In genomic region chr1:117655220-117655577, GRCh38 we compare ENCODE assay signal across 13 cellular contexts.
DNase-seq lines count a peak whose midpoint lies in the region; ATAC-seq and TF ChIP-seq lines count a peak whose summit lies in the region.
"Had no signal": no experiment of that assay in that cellular context is flagged by ENCODE, and none has a peak within 500 bp of the region (broad histone marks: within the 10 kb centered on the region; RNA-seq: fewer than 3 reads in every experiment).

No MANE protein-coding gene starts in this region.

- peak overlapping the region; percentile 62 for H3K4me3 Mint-ChIP-seq in activated naive CD4-positive, alpha-beta T cell treated with anti-CD3 and anti-CD28 coated beads, Interleukin-2, amount 50 U/mL, for 24 hours
- peak overlapping the region; percentile 63 to 77 for H3K4me3 Mint-ChIP-seq in stimulated activated naive CD8-positive, alpha-beta T cell treated with anti-CD3 and anti-CD28 coated beads, Interleukin-15, amount 100 ng/mL, for 72 hours

- H3K36me3 Mint-ChIP-seq in activated naive CD4-positive, alpha-beta T cell treated with anti-CD3 and anti-CD28 coated beads, Interleukin-2, amount 50 U/mL, for 24 hours: peaks cover 1% of the 10 kb centered on the region

- no peak for DNase-seq in activated naive CD4-positive, alpha-beta T cell treated with Interleukin-2 at 50 U/mL for 16 hours
- DNase-seq in RWPE2 (ENCODE audit: low spot score): no peak
- DNase-seq in epithelial cell of prostate (ENCODE audit: low read depth, low spot score): no peak
- DNase-seq in stimulated activated naive CD8-positive, alpha-beta T cell treated with anti-CD3 and anti-CD28 coated beads, Interleukin-15, amount 100 ng/mL, for 72 hours: no peak
- DNase-seq in effector CD4-positive, alpha-beta T cell: no peak
- DNase-seq in COR-L47 (lab: John Stamatoyannopoulos, UW): no peak
- DNase-seq: caudate nucleus, foreskin fibroblast, NCI-H1694 treated with DMSO at 0.1 percent for 48 hours, SJCRH30 had no signal

- no peaks in the 10 kb centered on the region for H3K9me3 ChIP-seq in RWPE2 (ENCODE audit: severe bottlenecking)
- H3K9me3 ChIP-seq: SJCRH30, tibial nerve had no signal

- peaks cover 14% of the 10 kb centered on the region for H3K4me1 ChIP-seq in RWPE2 (ENCODE audit: insufficient read depth, poor library complexity, severe bottlenecking)
- H3K4me1 ChIP-seq: SJCRH30 had no signal

- no peaks in the 10 kb centered on the region for H3K27me3 ChIP-seq in RWPE2 (ENCODE audit: insufficient read depth, poor library complexity, severe bottlenecking)
- H3K27me3 ChIP-seq: SJCRH30, tibial nerve had no signal

- H3K4me1 Mint-ChIP-seq in activated naive CD4-positive, alpha-beta T cell treated with anti-CD3 and anti-CD28 coated beads, Interleukin-2, amount 50 U/mL, for 24 hours: peaks cover 88% of the 10 kb centered on the region
- H3K4me1 Mint-ChIP-seq in stimulated activated naive CD8-positive, alpha-beta T cell treated with anti-CD3 and anti-CD28 coated beads, Interleukin-15, amount 100 ng/mL, for 72 hours: peaks cover 86% of the 10 kb centered on the region

- no peaks in the 10 kb centered on the region for H3K36me3 ChIP-seq in RWPE2 (ENCODE audit: low read depth)
- H3K36me3 ChIP-seq: SJCRH30, tibial nerve had no signal

- H3K27ac ChIP-seq in RWPE2 (ENCODE audit: poor library complexity, severe bottlenecking) (no peak overlapping the region), epithelial cell of prostate (peak overlapping the region; percentile 3)
- H3K27ac ChIP-seq: SJCRH30 had no signal

- H3K27me3 Mint-ChIP-seq in activated naive CD4-positive, alpha-beta T cell treated with anti-CD3 and anti-CD28 coated beads, Interleukin-2, amount 50 U/mL, for 24 hours: peaks cover 4% of the 10 kb centered on the region
- peaks cover 56% of the 10 kb centered on the region for H3K27me3 Mint-ChIP-seq in stimulated activated naive CD8-positive, alpha-beta T cell treated with anti-CD3 and anti-CD28 coated beads, Interleukin-15, amount 100 ng/mL, for 72 hours

- no peaks in the 10 kb centered on the region for H3K9me3 Mint-ChIP-seq in activated naive CD4-positive, alpha-beta T cell treated with anti-CD3 and anti-CD28 coated beads, Interleukin-2, amount 50 U/mL, for 24 hours
- H3K9me3 Mint-ChIP-seq in stimulated activated naive CD8-positive, alpha-beta T cell treated with anti-CD3 and anti-CD28 coated beads, Interleukin-15, amount 100 ng/mL, for 72 hours: no peaks in the 10 kb centered on the region

- peak overlapping the region; percentile 46 for H3K27ac Mint-ChIP-seq in activated naive CD4-positive, alpha-beta T cell treated with anti-CD3 and anti-CD28 coated beads, Interleukin-2, amount 50 U/mL, for 24 hours
- H3K27ac Mint-ChIP-seq in stimulated activated naive CD8-positive, alpha-beta T cell treated with anti-CD3 and anti-CD28 coated beads, Interleukin-15, amount 100 ng/mL, for 72 hours: peak overlapping the region in 1 of 2 donors; percentile 30

- ATAC-seq in RWPE2 (ENCODE audit: low read depth) (peak; percentile 62), HG03439 (IDR thresholded peaks at IDR 0.05; ENCODE audit: unreplicated experiment) (no peak)
- no peak for ATAC-seq in stimulated activated naive CD8-positive, alpha-beta T cell treated with anti-CD3 and anti-CD28 coated beads, Interleukin-15, amount 100 ng/mL, for 72 hours

- no peak for TF ChIP-seq CTCF in RWPE2 (IDR thresholded peaks at IDR 0.05; ENCODE audit: poor library complexity, severe bottlenecking)

- H3K4me3 ChIP-seq in RWPE2 (ENCODE audit: severe bottlenecking): no peak overlapping the region
- H3K4me3 ChIP-seq: SJCRH30, tibial nerve had no signal
